Comparison of ENCODE assay signal across 2 cellular contexts in the genomic region with DNA sequence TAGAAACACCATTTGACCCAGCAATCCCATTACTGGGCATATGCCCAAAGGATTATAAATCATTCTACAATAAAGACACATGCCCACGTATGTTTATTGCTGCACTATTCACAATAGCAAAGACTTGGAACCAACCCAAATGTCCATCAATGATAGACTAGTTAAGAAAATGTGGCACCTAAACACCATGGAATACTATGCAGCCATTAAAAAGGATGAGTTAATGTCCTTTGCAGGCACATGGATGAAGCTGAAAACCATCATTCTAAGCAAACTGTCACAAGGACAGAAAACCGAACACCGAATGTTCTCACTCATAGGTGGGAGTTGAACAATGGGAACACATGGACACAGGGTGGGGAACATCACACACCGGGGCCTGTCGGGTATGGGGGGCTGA. TPM values are rescaled to one million over a fixed set of nuclear protein-coding genes. Genes with fewer than 3 reads are reported as not detected.
A peak's percentile ranks its signal among the peaks of the same experiment; 100 is the strongest.
DNase-seq lines count a peak whose midpoint lies in the region; ATAC-seq, FAIRE-seq and TF ChIP-seq lines count a peak whose summit lies in the region.
"Not testable (repeated sequence)": the region's sequence is repeated elsewhere in the genome, so short reads cannot be mapped to it uniquely, and the experiment has no call there.

No MANE protein-coding gene starts in this region.

- BruUV-seq in K562 (replicated peaks; lab: Mats Ljungman, UMichigan), result not testable (repeated sequence)

- H3K9me3 ChIP-seq in HEK293 (ENCODE audit: control insufficient read depth, insufficient read depth, low read depth, low read length); K562 (replicated peaks; ENCODE audit: control insufficient read depth, insufficient read depth, low read depth, low read length): not testable (repeated sequence)

- CTCF ChIA-PET in HEK293 (lab: Yijun Ruan, JAX), result interaction anchor here (0.5 kb wide), 1 partner anchor 461 kb away, joined by 3 read pairs; no protein-coding TSS in a partner anchor
- CTCF ChIA-PET in K562 (lab: Yijun Ruan, JAX; ENCODE audit: low intra/inter-chr PET ratio), result not testable (repeated sequence)

- H2AFZ ChIP-seq in K562 (ENCODE audit: low read depth, low read length), result not testable (repeated sequence)

- 51% methylated on average over 5 of the region's 5 CpGs for WGBS in K562 (ENCODE audit: insufficient coverage, low coverage, missing lambda C conversion rate)

- not testable (repeated sequence) for H3K27me3 ChIP-seq in K562 (ENCODE audit: control insufficient read depth in 2 of 2, insufficient read depth in 2 of 2, low read length in 2 of 2)

- TF ChIP-seq CTCF in HEK293 (tag by site-specific recombination; IDR thresholded peaks at IDR 0.05); K562 (IDR thresholded peaks at IDR 0.05 in 2 of 3, conservative IDR thresholded peaks at IDR 0.05 in 1 of 3; ENCODE audit: insufficient read depth in 2 of 3, low read depth in 1 of 3, low read length in 3 of 3): not testable (repeated sequence)

- not testable (repeated sequence) for TF ChIP-seq POLR2A in K562 (conservative IDR thresholded peaks at IDR 0.05)

- not testable (repeated sequence) for H3K79me2 ChIP-seq in K562 (ENCODE audit: control insufficient read depth, insufficient read depth, low read length)

- H3K27ac ChIP-seq in HEK293 (ENCODE audit: extremely low read depth, low read depth, low read length); K562 (ENCODE audit: extremely low read depth, low read depth, low read length): not testable (repeated sequence)

- DNase-seq in K562 (ENCODE audit: extremely low read depth in 1 of 4, low spot score in 3 of 4), result not testable (repeated sequence)

- H3K4me3 ChIP-seq in HEK293 (ENCODE audit: low read depth, low read length); K562: not testable (repeated sequence)

- POLR2A ChIA-PET in HEK293 (lab: Yijun Ruan, JAX), result not testable (repeated sequence)
- POLR2A ChIA-PET in K562 (lab: Yijun Ruan, JAX), result interaction anchor here (1.2 kb wide), 1 partner anchor 16 kb away, joined by 3 read pairs; no protein-coding TSS in a partner anchor

- TF ChIP-seq EP300 in K562 (IDR thresholded peaks at IDR 0.05; ENCODE audit: low read length), result not testable (repeated sequence)

- H3K36me3 ChIP-seq in HEK293 (ENCODE audit: control insufficient read depth in 2 of 2, insufficient read depth in 1 of 2, low read length in 2 of 2); K562 (ENCODE audit: control insufficient read depth, insufficient read depth, low read length): not testable (repeated sequence)

- not testable (repeated sequence) for H4K20me1 ChIP-seq in K562 (replicated peaks; ENCODE audit: control insufficient read depth, insufficient read depth, low read length)

- not testable (repeated sequence) for ATAC-seq in K562

- not testable (repeated sequence) for FAIRE-seq in K562 (lab: Jason Lieb, UNC)

- intact Hi-C loops in K562 (cut with micrococcal nuclease), result loop anchor here (10.0 kb wide), 1 partner anchor 46 kb away; no protein-coding TSS in a partner anchor

- not testable (repeated sequence) for H3K4me2 ChIP-seq in K562 (ENCODE audit: insufficient read depth, low read length)

- H3K9ac ChIP-seq in K562 (ENCODE audit: insufficient read depth in 1 of 2, low read depth in 2 of 2, low read length in 2 of 2), result not testable (repeated sequence)

- in situ Hi-C loops in K562 (cut with MboI), result not testable (repeated sequence)

- H3K4me1 ChIP-seq in HEK293 (ENCODE audit: control insufficient read depth, insufficient read depth, low read length); K562 (replicated peaks in 1 of 2; ENCODE audit: control insufficient read depth in 2 of 2, insufficient read depth in 2 of 2, low read length in 2 of 2): not testable (repeated sequence)

- TF ChIP-seq RAD21 in K562 (CRISPR knock-in tag; conservative IDR thresholded peaks at IDR 0.05 in 1 of 2, IDR thresholded peaks at IDR 0.05 in 1 of 2), result not testable (repeated sequence)

- H3K9me1 ChIP-seq in K562 (ENCODE audit: control insufficient read depth, insufficient read depth, low read length), result not testable (repeated sequence)

TF ChIP-seq in HEK293, 187 proteins besides CTCF, POLR2A, EP300 and RAD21:
- peak; percentile 80 for TF ChIP-seq ZNF146 (tag by site-specific recombination; IDR thresholded peaks at IDR 0.05)

TF ChIP-seq in K562, 482 proteins besides CTCF, POLR2A, EP300 and RAD21:
- TF ChIP-seq ZNF146 (CRISPR knock-in tag; IDR thresholded peaks at IDR 0.05; ENCODE audit: unreplicated experiment) (peak; percentile 94), RBM25 (IDR thresholded peaks at IDR 0.05; ENCODE audit: low read depth, low read length, severe bottlenecking) (peak; percentile 27)

RNA-seq across cellular contexts. Expression of gene ZNF148, which starts 13.2 kb away (rescaled TPM):
- total RNA-seq in K562 (2011; cell fraction: chromatin; rRNA removed; ENCODE audit: low replicate concordance), result 12.5 and 32.0 TPM in 2 replicates
- total RNA-seq in K562 (2011; cell fraction: nucleolus; rRNA removed), result 3.2 and 3.8 TPM in 2 replicates
- total RNA-seq in K562 (2011; cell fraction: nucleoplasm; rRNA removed), result 7.4 and 10.6 TPM in 2 replicates
- total RNA-seq in K562 (2014; rRNA removed), result 6.9 and 7.3 TPM in 2 replicates
- 15.1 and 18.1 TPM in 2 replicates for total RNA-seq in K562 (2014; rRNA removed; fragmentation: Illumina TruSeq; extraction: Trizol)
- total RNA-seq in K562 (2015; rRNA removed; fragmentation: Illumina TruSeq; extraction: Trizol), result 14.3 and 14.4 TPM in 2 replicates
- total RNA-seq in K562 (2021), result 13.7 and 14.1 TPM in 2 replicates
- 9.4 and 10.8 TPM in 2 replicates for polyA plus RNA-seq in K562 (2011; rRNA removed)
- 2.5 and 3.8 TPM in 2 replicates for polyA plus RNA-seq in K562 (2011; cell fraction: cytosol; rRNA removed)
- polyA plus RNA-seq in K562 (2011; cell fraction: nucleus; rRNA removed), result 5.9 and 8.5 TPM in 2 replicates
- 4.4 and 7.1 TPM in 2 replicates for polyA plus RNA-seq in K562 (2012)
- polyA plus RNA-seq in K562 (2014; fragmentation: Illumina TruSeq; extraction: Trizol), result 7.5 and 8.3 TPM in 2 replicates
- 1 to 10 TPM; 2.7 to 3.8 TPM for polyA plus RNA-seq in K562 (2014; fragmentation: Nextera tagmentation; extraction: Ambion mirVana)
- polyA plus RNA-seq in K562 (2014; rRNA removed), result 2.3 and 3.2 TPM in 2 replicates
- 89.5 and 123 TPM in 2 replicates for polyA minus RNA-seq in K562 (2011; rRNA and poly(A)+ RNA removed)
- 15.6 and 16.4 TPM in 2 replicates for polyA minus RNA-seq in K562 (2011; cell fraction: cytosol; rRNA and poly(A)+ RNA removed)
- 8.2 and 16.4 TPM in 2 replicates for polyA minus RNA-seq in K562 (2011; cell fraction: nucleus; rRNA and poly(A)+ RNA removed)
